In the genomic region with DNA sequence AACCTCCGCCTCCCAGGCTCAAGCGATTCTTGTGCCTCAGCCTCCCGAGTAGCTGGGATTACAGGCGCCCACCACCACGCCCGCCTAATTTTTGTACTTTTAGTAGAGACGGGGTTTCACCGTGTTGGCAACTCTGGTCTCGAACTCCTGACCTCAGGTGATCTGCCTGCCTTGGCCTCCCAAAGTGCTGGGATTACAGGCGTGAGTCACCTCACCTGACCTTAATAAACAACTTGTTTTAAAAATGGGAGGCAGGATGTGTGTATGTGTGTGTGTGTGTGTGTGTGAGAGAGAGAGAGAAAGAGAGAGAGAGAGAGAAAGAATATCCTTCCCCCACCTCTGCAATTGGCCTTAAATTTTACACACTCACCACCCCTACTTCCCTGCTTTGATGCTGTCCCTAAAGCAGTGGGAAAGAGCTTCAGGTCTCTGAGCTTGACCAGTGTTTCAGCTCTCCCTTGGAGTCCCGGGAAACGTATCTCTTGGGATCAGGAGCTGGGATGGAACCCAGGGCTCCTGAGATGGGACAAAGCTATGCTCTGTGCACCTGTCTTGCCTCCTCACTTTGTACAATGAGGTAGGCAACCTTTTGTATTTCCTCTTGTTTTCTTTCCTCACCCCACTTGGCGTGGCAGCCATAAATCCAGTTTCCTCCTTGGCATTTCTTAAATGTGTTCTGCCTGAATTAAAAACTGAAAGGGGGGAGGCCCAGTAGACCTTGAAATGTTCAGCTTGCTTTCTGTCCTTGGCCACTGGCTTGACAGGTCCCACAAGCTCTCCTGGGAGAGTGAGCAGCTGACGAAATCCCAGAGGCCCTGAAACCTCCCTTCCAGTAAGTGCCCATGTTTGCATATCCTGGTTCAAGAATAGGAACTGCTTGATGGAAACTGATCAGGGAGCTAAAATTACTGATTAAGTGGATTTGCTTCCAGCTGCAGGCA, we compare ENCODE assay signal across 1 cellular context.
TF ChIP-seq lines count a peak whose summit lies in the region.

No MANE protein-coding gene starts in this region.

TF ChIP-seq in HepG2, 621 proteins besides CTCF, POLR2A, EP300 and RAD21 (continues in another document):
- TF ChIP-seq, protein P1, sequence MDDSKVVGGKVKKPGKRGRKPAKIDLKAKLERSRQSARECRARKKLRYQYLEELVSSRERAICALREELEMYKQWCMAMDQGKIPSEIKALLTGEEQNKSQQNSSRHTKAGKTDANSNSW (CRISPR knock-in tag; IDR thresholded peaks at IDR 0.05; ENCODE audit: borderline replicate concordance), result no peak
- no peak for TF ChIP-seq ZSCAN12 (CRISPR knock-in tag; IDR thresholded peaks at IDR 0.05)
- no peak for TF ChIP-seq ZNF496 (CRISPR knock-in tag; IDR thresholded peaks at IDR 0.05; ENCODE audit: insufficient replicate concordance)
- no peak for TF ChIP-seq ZBTB3 (CRISPR knock-in tag; IDR thresholded peaks at IDR 0.05; ENCODE audit: borderline replicate concordance, low read depth)
- TF ChIP-seq ZNF652 (CRISPR knock-in tag; IDR thresholded peaks at IDR 0.05; ENCODE audit: borderline replicate concordance, low read depth), result no peak
- TF ChIP-seq SNAI1 (CRISPR knock-in tag; IDR thresholded peaks at IDR 0.05; ENCODE audit: borderline replicate concordance), result 0 out of 2 replicates have a peak, but pooled peaks have one; percentile 26
- no peak for TF ChIP-seq RFX1 (IDR thresholded peaks at IDR 0.05)
- TF ChIP-seq U2AF2 (IDR thresholded peaks at IDR 0.05; ENCODE audit: low read depth, low read length), result no peak
- peak; percentile 30; the same call in 1 of the 2 replicates for TF ChIP-seq PHF21A (CRISPR knock-in tag; IDR thresholded peaks at IDR 0.05)
- TF ChIP-seq LCORL (IDR thresholded peaks at IDR 0.05), result peak; percentile 28; the same call in 1 of the 2 replicates
- no peak for TF ChIP-seq LCORL (CRISPR knock-in tag; IDR thresholded peaks at IDR 0.05)
- no peak for TF ChIP-seq ZNF326 (CRISPR knock-in tag; IDR thresholded peaks at IDR 0.05; ENCODE audit: borderline replicate concordance)
- TF ChIP-seq TCF7L2 (IDR thresholded peaks at IDR 0.05; ENCODE audit: low read depth, low read length), result no peak
- no peak for TF ChIP-seq SMAD1 (CRISPR knock-in tag; IDR thresholded peaks at IDR 0.05; ENCODE audit: borderline replicate concordance, low read depth)
- TF ChIP-seq ZNF543 (CRISPR knock-in tag; IDR thresholded peaks at IDR 0.05), result no peak
- TF ChIP-seq, protein P2, sequence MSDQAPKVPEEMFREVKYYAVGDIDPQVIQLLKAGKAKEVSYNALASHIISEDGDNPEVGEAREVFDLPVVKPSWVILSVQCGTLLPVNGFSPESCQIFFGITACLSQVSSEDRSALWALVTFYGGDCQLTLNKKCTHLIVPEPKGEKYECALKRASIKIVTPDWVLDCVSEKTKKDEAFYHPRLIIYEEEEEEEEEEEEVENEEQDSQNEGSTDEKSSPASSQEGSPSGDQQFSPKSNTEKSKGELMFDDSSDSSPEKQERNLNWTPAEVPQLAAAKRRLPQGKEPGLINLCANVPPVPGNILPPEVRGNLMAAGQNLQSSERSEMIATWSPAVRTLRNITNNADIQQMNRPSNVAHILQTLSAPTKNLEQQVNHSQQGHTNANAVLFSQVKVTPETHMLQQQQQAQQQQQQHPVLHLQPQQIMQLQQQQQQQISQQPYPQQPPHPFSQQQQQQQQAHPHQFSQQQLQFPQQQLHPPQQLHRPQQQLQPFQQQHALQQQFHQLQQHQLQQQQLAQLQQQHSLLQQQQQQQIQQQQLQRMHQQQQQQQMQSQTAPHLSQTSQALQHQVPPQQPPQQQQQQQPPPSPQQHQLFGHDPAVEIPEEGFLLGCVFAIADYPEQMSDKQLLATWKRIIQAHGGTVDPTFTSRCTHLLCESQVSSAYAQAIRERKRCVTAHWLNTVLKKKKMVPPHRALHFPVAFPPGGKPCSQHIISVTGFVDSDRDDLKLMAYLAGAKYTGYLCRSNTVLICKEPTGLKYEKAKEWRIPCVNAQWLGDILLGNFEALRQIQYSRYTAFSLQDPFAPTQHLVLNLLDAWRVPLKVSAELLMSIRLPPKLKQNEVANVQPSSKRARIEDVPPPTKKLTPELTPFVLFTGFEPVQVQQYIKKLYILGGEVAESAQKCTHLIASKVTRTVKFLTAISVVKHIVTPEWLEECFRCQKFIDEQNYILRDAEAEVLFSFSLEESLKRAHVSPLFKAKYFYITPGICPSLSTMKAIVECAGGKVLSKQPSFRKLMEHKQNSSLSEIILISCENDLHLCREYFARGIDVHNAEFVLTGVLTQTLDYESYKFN (CRISPR knock-in tag; conservative IDR thresholded peaks at IDR 0.05), result no peak; the same call in 1 of the 2 replicates
- TF ChIP-seq, protein P3, sequence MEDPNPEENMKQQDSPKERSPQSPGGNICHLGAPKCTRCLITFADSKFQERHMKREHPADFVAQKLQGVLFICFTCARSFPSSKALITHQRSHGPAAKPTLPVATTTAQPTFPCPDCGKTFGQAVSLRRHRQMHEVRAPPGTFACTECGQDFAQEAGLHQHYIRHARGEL (CRISPR knock-in tag; IDR thresholded peaks at IDR 0.05), result no peak
- TF ChIP-seq POLR2AphosphoS2 (IDR thresholded peaks at IDR 0.05; ENCODE audit: low read depth, low read length), result no peak
- TF ChIP-seq DMAP1 (CRISPR knock-in tag; IDR thresholded peaks at IDR 0.05), result peak; percentile 57; the same call in 1 of the 2 replicates
- no peak for TF ChIP-seq NFE2 (CRISPR knock-in tag; IDR thresholded peaks at IDR 0.05)
- TF ChIP-seq, protein P4, sequence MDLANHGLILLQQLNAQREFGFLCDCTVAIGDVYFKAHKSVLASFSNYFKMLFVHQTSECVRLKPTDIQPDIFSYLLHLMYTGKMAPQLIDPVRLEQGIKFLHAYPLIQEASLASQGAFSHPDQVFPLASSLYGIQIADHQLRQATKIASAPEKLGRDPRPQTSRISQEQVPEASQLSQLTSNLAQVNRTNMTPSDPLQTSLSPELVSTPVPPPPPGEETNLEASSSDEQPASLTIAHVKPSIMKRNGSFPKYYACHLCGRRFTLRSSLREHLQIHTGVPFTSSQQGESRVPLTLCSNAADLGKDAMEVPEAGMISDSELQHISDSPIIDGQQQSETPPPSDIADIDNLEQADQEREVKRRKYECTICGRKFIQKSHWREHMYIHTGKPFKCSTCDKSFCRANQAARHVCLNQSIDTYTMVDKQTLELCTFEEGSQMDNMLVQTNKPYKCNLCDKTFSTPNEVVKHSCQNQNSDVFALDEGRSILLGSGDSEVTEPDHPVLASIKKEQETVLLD (CRISPR knock-in tag; IDR thresholded peaks at IDR 0.05; ENCODE audit: low read depth), result no peak
- TF ChIP-seq ZFX (CRISPR knock-in tag; IDR thresholded peaks at IDR 0.05; ENCODE audit: low read depth), result no peak; the same call in 1 of the 2 replicates
- peak; percentile 55; the same call in 1 of the 2 replicates for TF ChIP-seq CBX5 (CRISPR knock-in tag; IDR thresholded peaks at IDR 0.05; ENCODE audit: borderline replicate concordance)
- TF ChIP-seq ZSCAN25 (CRISPR knock-in tag; IDR thresholded peaks at IDR 0.05), result no peak
- no peak for TF ChIP-seq ESRRA (CRISPR knock-in tag; IDR thresholded peaks at IDR 0.05; ENCODE audit: low read depth)
- no peak for TF ChIP-seq ZNF629 (CRISPR knock-in tag; conservative IDR thresholded peaks at IDR 0.05)
- peak; percentile 86 for TF ChIP-seq MED1 (CRISPR knock-in tag; IDR thresholded peaks at IDR 0.05)
- no peak for TF ChIP-seq HOXD1 (CRISPR knock-in tag; IDR thresholded peaks at IDR 0.05)
- no peak for TF ChIP-seq KDM5A (IDR thresholded peaks at IDR 0.05; ENCODE audit: borderline replicate concordance, low read length)
- peak; percentile 11; the same call in 1 of the 2 replicates for TF ChIP-seq DPF2 (CRISPR knock-in tag; IDR thresholded peaks at IDR 0.05; ENCODE audit: borderline replicate concordance, low read depth)
- TF ChIP-seq XBP1 (CRISPR knock-in tag; IDR thresholded peaks at IDR 0.05), result no peak
- no peak for TF ChIP-seq NR2C2 (CRISPR knock-in tag; IDR thresholded peaks at IDR 0.05; ENCODE audit: borderline replicate concordance)
- TF ChIP-seq HOXA9 (CRISPR knock-in tag; IDR thresholded peaks at IDR 0.05; ENCODE audit: borderline replicate concordance), result no peak
- TF ChIP-seq ZNF260 (CRISPR knock-in tag; IDR thresholded peaks at IDR 0.05; ENCODE audit: borderline replicate concordance, low read depth), result no peak
- no peak for TF ChIP-seq GZF1 (CRISPR knock-in tag; IDR thresholded peaks at IDR 0.05)
- TF ChIP-seq, protein P5, sequence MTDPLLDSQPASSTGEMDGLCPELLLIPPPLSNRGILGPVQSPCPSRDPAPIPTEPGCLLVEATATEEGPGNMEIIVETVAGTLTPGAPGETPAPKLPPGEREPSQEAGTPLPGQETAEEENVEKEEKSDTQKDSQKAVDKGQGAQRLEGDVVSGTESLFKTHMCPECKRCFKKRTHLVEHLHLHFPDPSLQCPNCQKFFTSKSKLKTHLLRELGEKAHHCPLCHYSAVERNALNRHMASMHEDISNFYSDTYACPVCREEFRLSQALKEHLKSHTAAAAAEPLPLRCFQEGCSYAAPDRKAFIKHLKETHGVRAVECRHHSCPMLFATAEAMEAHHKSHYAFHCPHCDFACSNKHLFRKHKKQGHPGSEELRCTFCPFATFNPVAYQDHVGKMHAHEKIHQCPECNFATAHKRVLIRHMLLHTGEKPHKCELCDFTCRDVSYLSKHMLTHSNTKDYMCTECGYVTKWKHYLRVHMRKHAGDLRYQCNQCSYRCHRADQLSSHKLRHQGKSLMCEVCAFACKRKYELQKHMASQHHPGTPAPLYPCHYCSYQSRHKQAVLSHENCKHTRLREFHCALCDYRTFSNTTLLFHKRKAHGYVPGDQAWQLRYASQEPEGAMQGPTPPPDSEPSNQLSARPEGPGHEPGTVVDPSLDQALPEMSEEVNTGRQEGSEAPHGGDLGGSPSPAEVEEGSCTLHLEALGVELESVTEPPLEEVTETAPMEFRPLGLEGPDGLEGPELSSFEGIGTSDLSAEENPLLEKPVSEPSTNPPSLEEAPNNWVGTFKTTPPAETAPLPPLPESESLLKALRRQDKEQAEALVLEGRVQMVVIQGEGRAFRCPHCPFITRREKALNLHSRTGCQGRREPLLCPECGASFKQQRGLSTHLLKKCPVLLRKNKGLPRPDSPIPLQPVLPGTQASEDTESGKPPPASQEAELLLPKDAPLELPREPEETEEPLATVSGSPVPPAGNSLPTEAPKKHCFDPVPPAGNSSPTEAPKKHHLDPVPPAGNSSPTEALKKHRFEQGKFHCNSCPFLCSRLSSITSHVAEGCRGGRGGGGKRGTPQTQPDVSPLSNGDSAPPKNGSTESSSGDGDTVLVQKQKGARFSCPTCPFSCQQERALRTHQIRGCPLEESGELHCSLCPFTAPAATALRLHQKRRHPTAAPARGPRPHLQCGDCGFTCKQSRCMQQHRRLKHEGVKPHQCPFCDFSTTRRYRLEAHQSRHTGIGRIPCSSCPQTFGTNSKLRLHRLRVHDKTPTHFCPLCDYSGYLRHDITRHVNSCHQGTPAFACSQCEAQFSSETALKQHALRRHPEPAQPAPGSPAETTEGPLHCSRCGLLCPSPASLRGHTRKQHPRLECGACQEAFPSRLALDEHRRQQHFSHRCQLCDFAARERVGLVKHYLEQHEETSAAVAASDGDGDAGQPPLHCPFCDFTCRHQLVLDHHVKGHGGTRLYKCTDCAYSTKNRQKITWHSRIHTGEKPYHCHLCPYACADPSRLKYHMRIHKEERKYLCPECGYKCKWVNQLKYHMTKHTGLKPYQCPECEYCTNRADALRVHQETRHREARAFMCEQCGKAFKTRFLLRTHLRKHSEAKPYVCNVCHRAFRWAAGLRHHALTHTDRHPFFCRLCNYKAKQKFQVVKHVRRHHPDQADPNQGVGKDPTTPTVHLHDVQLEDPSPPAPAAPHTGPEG (CRISPR knock-in tag; IDR thresholded peaks at IDR 0.05), result no peak
- no peak for TF ChIP-seq ZNF883 (CRISPR knock-in tag; IDR thresholded peaks at IDR 0.05; ENCODE audit: not compliant biosample characterization)
- no peak for TF ChIP-seq NKX3-1 (CRISPR knock-in tag; IDR thresholded peaks at IDR 0.05)
- TF ChIP-seq ZFP1 (CRISPR knock-in tag; IDR thresholded peaks at IDR 0.05), result peak; percentile 37; the same call in 1 of the 2 replicates
- TF ChIP-seq KDM2A (CRISPR knock-in tag; IDR thresholded peaks at IDR 0.05; ENCODE audit: borderline replicate concordance, low read depth), result 0 out of 2 replicates have a peak, but pooled peaks have one; percentile 14
- no peak for TF ChIP-seq ZNF296 (CRISPR knock-in tag; conservative IDR thresholded peaks at IDR 0.05)
- TF ChIP-seq, protein P6, sequence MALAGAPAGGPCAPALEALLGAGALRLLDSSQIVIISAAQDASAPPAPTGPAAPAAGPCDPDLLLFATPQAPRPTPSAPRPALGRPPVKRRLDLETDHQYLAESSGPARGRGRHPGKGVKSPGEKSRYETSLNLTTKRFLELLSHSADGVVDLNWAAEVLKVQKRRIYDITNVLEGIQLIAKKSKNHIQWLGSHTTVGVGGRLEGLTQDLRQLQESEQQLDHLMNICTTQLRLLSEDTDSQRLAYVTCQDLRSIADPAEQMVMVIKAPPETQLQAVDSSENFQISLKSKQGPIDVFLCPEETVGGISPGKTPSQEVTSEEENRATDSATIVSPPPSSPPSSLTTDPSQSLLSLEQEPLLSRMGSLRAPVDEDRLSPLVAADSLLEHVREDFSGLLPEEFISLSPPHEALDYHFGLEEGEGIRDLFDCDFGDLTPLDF (CRISPR knock-in tag; IDR thresholded peaks at IDR 0.05), result no peak
- no peak for TF ChIP-seq HES4 (CRISPR knock-in tag; IDR thresholded peaks at IDR 0.05; ENCODE audit: borderline replicate concordance)
- TF ChIP-seq, protein P7, sequence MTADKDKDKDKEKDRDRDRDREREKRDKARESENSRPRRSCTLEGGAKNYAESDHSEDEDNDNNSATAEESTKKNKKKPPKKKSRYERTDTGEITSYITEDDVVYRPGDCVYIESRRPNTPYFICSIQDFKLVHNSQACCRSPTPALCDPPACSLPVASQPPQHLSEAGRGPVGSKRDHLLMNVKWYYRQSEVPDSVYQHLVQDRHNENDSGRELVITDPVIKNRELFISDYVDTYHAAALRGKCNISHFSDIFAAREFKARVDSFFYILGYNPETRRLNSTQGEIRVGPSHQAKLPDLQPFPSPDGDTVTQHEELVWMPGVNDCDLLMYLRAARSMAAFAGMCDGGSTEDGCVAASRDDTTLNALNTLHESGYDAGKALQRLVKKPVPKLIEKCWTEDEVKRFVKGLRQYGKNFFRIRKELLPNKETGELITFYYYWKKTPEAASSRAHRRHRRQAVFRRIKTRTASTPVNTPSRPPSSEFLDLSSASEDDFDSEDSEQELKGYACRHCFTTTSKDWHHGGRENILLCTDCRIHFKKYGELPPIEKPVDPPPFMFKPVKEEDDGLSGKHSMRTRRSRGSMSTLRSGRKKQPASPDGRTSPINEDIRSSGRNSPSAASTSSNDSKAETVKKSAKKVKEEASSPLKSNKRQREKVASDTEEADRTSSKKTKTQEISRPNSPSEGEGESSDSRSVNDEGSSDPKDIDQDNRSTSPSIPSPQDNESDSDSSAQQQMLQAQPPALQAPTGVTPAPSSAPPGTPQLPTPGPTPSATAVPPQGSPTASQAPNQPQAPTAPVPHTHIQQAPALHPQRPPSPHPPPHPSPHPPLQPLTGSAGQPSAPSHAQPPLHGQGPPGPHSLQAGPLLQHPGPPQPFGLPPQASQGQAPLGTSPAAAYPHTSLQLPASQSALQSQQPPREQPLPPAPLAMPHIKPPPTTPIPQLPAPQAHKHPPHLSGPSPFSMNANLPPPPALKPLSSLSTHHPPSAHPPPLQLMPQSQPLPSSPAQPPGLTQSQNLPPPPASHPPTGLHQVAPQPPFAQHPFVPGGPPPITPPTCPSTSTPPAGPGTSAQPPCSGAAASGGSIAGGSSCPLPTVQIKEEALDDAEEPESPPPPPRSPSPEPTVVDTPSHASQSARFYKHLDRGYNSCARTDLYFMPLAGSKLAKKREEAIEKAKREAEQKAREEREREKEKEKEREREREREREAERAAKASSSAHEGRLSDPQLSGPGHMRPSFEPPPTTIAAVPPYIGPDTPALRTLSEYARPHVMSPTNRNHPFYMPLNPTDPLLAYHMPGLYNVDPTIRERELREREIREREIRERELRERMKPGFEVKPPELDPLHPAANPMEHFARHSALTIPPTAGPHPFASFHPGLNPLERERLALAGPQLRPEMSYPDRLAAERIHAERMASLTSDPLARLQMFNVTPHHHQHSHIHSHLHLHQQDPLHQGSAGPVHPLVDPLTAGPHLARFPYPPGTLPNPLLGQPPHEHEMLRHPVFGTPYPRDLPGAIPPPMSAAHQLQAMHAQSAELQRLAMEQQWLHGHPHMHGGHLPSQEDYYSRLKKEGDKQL (CRISPR knock-in tag; IDR thresholded peaks at IDR 0.05; ENCODE audit: low read depth), result peak; percentile 57; the same call in 1 of the 2 replicates
